ENCODE assay signal across 24 cellular contexts in the genomic region with DNA sequence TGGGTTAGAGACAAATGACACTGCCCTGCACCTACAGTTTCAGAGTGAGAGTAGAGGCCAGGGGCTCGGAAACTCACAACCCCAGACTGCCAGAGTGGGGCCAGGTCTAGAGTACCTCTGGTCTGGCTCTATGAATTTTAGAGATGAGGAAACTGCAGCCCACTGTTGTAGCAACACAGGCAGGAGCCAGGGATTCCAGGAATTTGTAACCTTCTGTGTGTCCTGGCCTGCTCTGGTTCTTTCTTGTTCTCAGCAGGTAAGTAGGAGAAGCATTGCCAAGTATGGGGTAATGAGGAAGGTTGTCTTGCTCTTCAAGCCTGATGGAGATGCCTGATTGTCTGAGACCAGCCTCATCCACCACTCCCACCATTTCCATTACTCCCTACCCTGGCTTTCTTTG.
"Had no signal": no experiment of that assay in that cellular context is flagged by ENCODE, and none has a peak within 500 bp of the region (broad histone marks: within the 10 kb centered on the region; RNA-seq: fewer than 3 reads in every experiment).

No MANE protein-coding gene starts in this region.

- H3K36me3 ChIP-seq: adrenal gland, SJSA1 had no signal

- H3K9me3 Mint-ChIP-seq: activated B cell treated with CpG ODN at 0.5 μM for 24 hours; activated CD4-positive, alpha-beta T cell treated with anti-CD3 and anti-CD28 coated beads, Interleukin-2, amount 10 ng/mL, durations not matched to agents 24 days and 14 days; activated naive CD8-positive, alpha-beta T cell treated with anti-CD3 and anti-CD28 coated beads, Interleukin-2, amount 10 ng/mL, durations not matched to agents 7 days and 5 days; T-helper 1 cell treated with Interleukin-12 subunit alpha and Interleukin-12 subunit beta and Interleukin-4 antibody, amounts not matched to agents 30 μg/mL and 1 μg/mL, for 36 hours had no signal

- ATAC-seq: PC-3, SK-N-SH treated with all-trans-retinoic acid at 6 μM for 48 hours had no signal

- H3K4me1 Mint-ChIP-seq: activated B cell treated with CpG ODN at 0.5 μM for 24 hours had no signal

- DNase-seq: activated B cell treated with CpG ODN at 0.5 μM for 24 hours; activated CD4-positive, alpha-beta T cell treated with anti-CD3 and anti-CD28 coated beads for 1 hour; activated CD4-positive, alpha-beta T cell treated with anti-CD3 and anti-CD28 coated beads, Interleukin-2, amount 10 ng/mL, durations not matched to agents 24 days and 14 days; activated CD4-positive, alpha-beta T cell treated with anti-CD3 and anti-CD28 coated beads, Interleukin-2, amount 50 U/mL, for 48 hours; activated naive CD4-positive, alpha-beta T cell treated with anti-CD3 and anti-CD28 coated beads, Interleukin-2, amount 50 U/mL, for 16 hours; activated naive CD8-positive, alpha-beta T cell treated with anti-CD3 and anti-CD28 coated beads, Interleukin-2, amount 10 ng/mL, durations not matched to agents 7 days and 5 days; activated T-cell treated with anti-CD3 and anti-CD28 coated beads, Interleukin-2, amount 50 U/mL, for 1 hour; anterior cingulate cortex; caudate nucleus; Kasumi-1; KBM-7; NCI-H1092; NCI-H1694 treated with DMSO at 0.1 percent for 48 hours; NCI-H2029 treated with DMSO at 0.1 percent for 48 hours; NCI-H345; NCI-H510A; NCI-H526 treated with DMSO at 0.1 percent for 48 hours; PC-3; SHP77; SW 1271 had no signal

- H3K4me1 ChIP-seq: adrenal gland, SJSA1 had no signal

- H3K27me3 ChIP-seq: adrenal gland had no signal

- H3K27ac Mint-ChIP-seq: activated B cell treated with CpG ODN at 0.5 μM for 24 hours; activated CD4-positive, alpha-beta T cell treated with anti-CD3 and anti-CD28 coated beads, Interleukin-2, amount 10 ng/mL, durations not matched to agents 24 days and 14 days; activated naive CD8-positive, alpha-beta T cell treated with anti-CD3 and anti-CD28 coated beads, Interleukin-2, amount 10 ng/mL, durations not matched to agents 7 days and 5 days; T-helper 1 cell treated with Interleukin-12 subunit alpha and Interleukin-12 subunit beta and Interleukin-4 antibody, amounts not matched to agents 30 μg/mL and 1 μg/mL, for 36 hours had no signal

- H3K4me3 Mint-ChIP-seq: activated B cell treated with CpG ODN at 0.5 μM for 24 hours; activated CD4-positive, alpha-beta T cell treated with anti-CD3 and anti-CD28 coated beads, Interleukin-2, amount 10 ng/mL, durations not matched to agents 24 days and 14 days; activated naive CD8-positive, alpha-beta T cell treated with anti-CD3 and anti-CD28 coated beads, Interleukin-2, amount 10 ng/mL, durations not matched to agents 7 days and 5 days; T-helper 1 cell treated with Interleukin-12 subunit alpha and Interleukin-12 subunit beta and Interleukin-4 antibody, amounts not matched to agents 30 μg/mL and 1 μg/mL, for 36 hours had no signal

- H3K4me3 ChIP-seq: adrenal gland, SJSA1 had no signal

- H3K27ac ChIP-seq: adrenal gland, SJSA1 had no signal
